ENCODE assay signal across 1 cellular context in the genomic region with DNA sequence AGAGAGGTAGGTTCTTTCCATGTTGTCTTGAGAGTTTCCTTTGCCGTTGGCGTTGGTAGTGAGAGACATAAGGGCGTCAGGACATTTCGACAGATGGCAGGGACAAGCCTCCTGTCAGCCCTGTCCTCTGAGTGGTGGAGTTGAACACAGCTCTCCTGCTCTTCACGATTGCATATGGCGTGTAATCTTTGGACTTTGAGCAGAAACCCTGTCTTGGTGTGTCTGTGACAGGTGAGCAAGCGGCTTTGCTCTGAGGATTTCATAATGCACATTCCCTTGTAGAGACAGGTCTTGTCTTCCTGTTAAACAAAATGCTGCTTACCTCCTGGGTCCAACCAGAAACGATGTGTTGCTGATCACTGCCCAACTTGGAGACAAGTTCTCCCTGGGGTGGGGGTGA.
TF ChIP-seq lines count a peak whose summit lies in the region.

No MANE protein-coding gene starts in this region.

TF ChIP-seq in HepG2, 621 proteins besides CTCF, POLR2A, EP300 and RAD21 (continued from another document):
- TF ChIP-seq PAXIP1 (CRISPR knock-in tag; conservative IDR thresholded peaks at IDR 0.05), result 0 out of 2 replicates have a peak, but pooled peaks have one; percentile 58
- no peak for TF ChIP-seq ZNF770 (CRISPR knock-in tag; IDR thresholded peaks at IDR 0.05)
- TF ChIP-seq ARNT2 (CRISPR knock-in tag; IDR thresholded peaks at IDR 0.05; ENCODE audit: low read depth), result no peak
- TF ChIP-seq, protein P1, sequence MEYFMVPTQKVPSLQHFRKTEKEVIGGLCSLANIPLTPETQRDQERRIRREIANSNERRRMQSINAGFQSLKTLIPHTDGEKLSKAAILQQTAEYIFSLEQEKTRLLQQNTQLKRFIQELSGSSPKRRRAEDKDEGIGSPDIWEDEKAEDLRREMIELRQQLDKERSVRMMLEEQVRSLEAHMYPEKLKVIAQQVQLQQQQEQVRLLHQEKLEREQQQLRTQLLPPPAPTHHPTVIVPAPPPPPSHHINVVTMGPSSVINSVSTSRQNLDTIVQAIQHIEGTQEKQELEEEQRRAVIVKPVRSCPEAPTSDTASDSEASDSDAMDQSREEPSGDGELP (IDR thresholded peaks at IDR 0.05; ENCODE audit: borderline replicate concordance, low read depth), result peak; percentile 24; the same call in 1 of the 2 replicates
- TF ChIP-seq DNMT1 (CRISPR knock-in tag; IDR thresholded peaks at IDR 0.05), result no peak
- TF ChIP-seq TOE1 (CRISPR knock-in tag; IDR thresholded peaks at IDR 0.05), result no peak
- TF ChIP-seq NFRKB (IDR thresholded peaks at IDR 0.05), result no peak
- TF ChIP-seq NPAS2 (CRISPR knock-in tag; IDR thresholded peaks at IDR 0.05; ENCODE audit: borderline replicate concordance), result no peak
- TF ChIP-seq, protein P2, sequence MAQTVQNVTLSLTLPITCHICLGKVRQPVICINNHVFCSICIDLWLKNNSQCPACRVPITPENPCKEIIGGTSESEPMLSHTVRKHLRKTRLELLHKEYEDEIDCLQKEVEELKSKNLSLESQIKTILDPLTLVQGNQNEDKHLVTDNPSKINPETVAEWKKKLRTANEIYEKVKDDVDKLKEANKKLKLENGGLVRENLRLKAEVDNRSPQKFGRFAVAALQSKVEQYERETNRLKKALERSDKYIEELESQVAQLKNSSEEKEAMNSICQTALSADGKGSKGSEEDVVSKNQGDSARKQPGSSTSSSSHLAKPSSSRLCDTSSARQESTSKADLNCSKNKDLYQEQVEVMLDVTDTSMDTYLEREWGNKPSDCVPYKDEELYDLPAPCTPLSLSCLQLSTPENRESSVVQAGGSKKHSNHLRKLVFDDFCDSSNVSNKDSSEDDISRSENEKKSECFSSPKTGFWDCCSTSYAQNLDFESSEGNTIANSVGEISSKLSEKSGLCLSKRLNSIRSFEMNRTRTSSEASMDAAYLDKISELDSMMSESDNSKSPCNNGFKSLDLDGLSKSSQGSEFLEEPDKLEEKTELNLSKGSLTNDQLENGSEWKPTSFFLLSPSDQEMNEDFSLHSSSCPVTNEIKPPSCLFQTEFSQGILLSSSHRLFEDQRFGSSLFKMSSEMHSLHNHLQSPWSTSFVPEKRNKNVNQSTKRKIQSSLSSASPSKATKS (CRISPR knock-in tag; IDR thresholded peaks at IDR 0.05), result no peak
- peak; percentile 49 for TF ChIP-seq RARA (CRISPR knock-in tag; IDR thresholded peaks at IDR 0.05)
- TF ChIP-seq NFE2L2 (IDR thresholded peaks at IDR 0.05; ENCODE audit: low read length), result no peak
- TF ChIP-seq SOX13 (IDR thresholded peaks at IDR 0.05), result no peak
- peak in 1 of 2 experiments; percentile 33; a peak in 2 of 4 replicates for TF ChIP-seq SOX13 (CRISPR knock-in tag; conservative IDR thresholded peaks at IDR 0.05 in 1 of 2, IDR thresholded peaks at IDR 0.05 in 1 of 2)
- TF ChIP-seq KDM6A (CRISPR knock-in tag; IDR thresholded peaks at IDR 0.05; ENCODE audit: low read depth), result 0 out of 2 replicates have a peak, but pooled peaks have one; percentile 22
- TF ChIP-seq ARID5B (CRISPR knock-in tag; IDR thresholded peaks at IDR 0.05), result peak; percentile 71
- no peak for TF ChIP-seq ZNF556 (CRISPR knock-in tag; IDR thresholded peaks at IDR 0.05; ENCODE audit: borderline replicate concordance)
- TF ChIP-seq ZNF761 (CRISPR knock-in tag; conservative IDR thresholded peaks at IDR 0.05), result no peak
- TF ChIP-seq RXRB (CRISPR knock-in tag; IDR thresholded peaks at IDR 0.05; ENCODE audit: borderline replicate concordance), result 0 out of 2 replicates have a peak, but pooled peaks have one; percentile 34
- no peak for TF ChIP-seq BRCA1 (CRISPR knock-in tag; IDR thresholded peaks at IDR 0.05)
TF ChIP-seq in HepG2: peak in this region for 39.
